In the genomic region with DNA sequence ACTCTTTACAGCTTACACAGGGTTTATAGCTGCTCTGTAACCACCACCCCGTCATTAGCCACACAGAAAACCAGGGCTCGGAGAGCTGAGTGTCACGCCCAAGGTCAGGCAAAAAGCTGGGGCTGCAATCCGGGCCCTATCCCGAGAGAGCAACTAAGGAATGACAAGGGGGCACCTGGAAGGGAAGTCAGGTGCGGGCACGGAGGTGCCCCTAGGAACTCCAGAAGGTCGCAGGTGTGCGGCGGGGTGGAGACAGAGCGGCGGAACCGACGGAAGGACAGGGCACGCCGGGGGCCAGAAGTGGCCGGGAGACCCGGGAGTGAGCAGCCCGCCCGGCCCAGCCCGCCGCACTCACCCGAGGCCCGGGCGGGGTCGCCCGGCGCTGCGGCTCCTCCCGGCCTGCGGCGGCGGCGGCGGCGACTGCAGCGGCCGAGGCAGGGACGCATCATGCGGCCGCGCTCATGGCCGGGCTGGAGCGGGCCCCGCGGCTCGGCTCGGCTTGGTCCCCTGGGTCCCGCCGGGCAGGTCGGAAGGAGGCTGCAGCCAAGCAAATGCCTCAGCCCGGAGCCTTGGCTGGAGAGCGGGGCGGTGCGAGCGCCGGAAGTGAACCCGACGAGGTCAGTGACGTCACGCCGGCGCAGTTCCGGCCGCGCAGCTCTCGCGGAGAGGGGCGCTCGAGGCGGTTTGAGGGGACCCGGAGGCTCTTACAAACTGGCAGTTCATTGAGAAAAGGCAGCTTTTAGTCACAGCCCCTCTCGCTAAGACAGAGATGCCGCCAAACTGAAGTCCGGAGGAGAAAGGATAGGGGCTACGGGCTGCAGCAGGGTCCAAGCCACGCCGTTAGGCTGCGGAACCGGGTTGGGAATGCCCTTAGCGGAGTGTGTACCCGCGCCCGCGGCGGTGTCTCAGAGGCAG, we compare ENCODE assay signal across 8 cellular contexts. TPM values are rescaled to one million over a fixed set of nuclear protein-coding genes. Genes with fewer than 3 reads are reported as not detected.
DNase-seq lines count a peak whose midpoint lies in the region; ATAC-seq and TF ChIP-seq lines count a peak whose summit lies in the region.

A gene with protein sequence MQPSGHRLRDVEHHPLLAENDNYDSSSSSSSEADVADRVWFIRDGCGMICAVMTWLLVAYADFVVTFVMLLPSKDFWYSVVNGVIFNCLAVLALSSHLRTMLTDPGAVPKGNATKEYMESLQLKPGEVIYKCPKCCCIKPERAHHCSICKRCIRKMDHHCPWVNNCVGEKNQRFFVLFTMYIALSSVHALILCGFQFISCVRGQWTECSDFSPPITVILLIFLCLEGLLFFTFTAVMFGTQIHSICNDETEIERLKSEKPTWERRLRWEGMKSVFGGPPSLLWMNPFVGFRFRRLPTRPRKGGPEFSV (minus strand): TSS at position 605 of the 915 bp plus-strand sequence. CDS start 20,917 bp downstream, outside the sequence.

- H3K4me1 Mint-ChIP-seq in chondrocyte (ENCODE audit: low read depth) = peaks cover 46% of the 10 kb centered on the region

- peak within 1 kb of the TSS; percentile 98 for H3K4me3 Mint-ChIP-seq in chondrocyte (ENCODE audit: unreplicated experiment)

- H3K27ac Mint-ChIP-seq in chondrocyte (ENCODE audit: unreplicated experiment) = peak within 1 kb of the TSS; percentile 100

- TF ChIP-seq CTCF in chondrocyte (IDR thresholded peaks at IDR 0.05) = peak; percentile 51

- no peaks in the 10 kb centered on the region for H3K27me3 Mint-ChIP-seq in chondrocyte (ENCODE audit: low read depth)

- no peaks in the 10 kb centered on the region for H3K36me3 Mint-ChIP-seq in chondrocyte (ENCODE audit: low read depth)

- ATAC-seq in GM18868 (IDR thresholded peaks at IDR 0.05; ENCODE audit: unreplicated experiment) = peak; percentile 89
- ATAC-seq in HG03103 (IDR thresholded peaks at IDR 0.05; ENCODE audit: low read depth, unreplicated experiment) = peak; percentile 90

- peak; percentile 91 for DNase-seq in AG08395 (ENCODE audit: low spot score)
- DNase-seq in NCI-H446 treated with DMSO at 0.1 percent for 48 hours (lab: John Stamatoyannopoulos, UW) = peak; percentile 51
- DNase-seq in activated CD4-positive, alpha-beta T cell treated with anti-CD3 and anti-CD28 coated beads for 24 hours (ENCODE audit: low read depth in 2 of 2) = peak; percentile 72 to 80
- no peak for DNase-seq in chondrocyte (ENCODE audit: low spot score)
- peak; percentile 87 for DNase-seq in kidney tubule cell (ENCODE audit: low spot score)
- peak; percentile 69 to 78 (median 78) for DNase-seq in stimulated activated CD4-positive, alpha-beta T cell treated with anti-CD3 and anti-CD28 coated beads, Interleukin-1b, Interleukin-23, amount 100 ng/mL, for 24 hours (ENCODE audit: low read depth in 4 of 4, low spot score in 1 of 4)

- H3K9me3 Mint-ChIP-seq in chondrocyte (ENCODE audit: low read depth) = no peaks in the 10 kb centered on the region

RNA-seq across cellular contexts. Expression of the gene that starts here (rescaled TPM):
- total RNA-seq in chondrocyte = 45.3 to 51.6 TPM (median 50.2 TPM) in 3 replicates
